In the genomic region with DNA sequence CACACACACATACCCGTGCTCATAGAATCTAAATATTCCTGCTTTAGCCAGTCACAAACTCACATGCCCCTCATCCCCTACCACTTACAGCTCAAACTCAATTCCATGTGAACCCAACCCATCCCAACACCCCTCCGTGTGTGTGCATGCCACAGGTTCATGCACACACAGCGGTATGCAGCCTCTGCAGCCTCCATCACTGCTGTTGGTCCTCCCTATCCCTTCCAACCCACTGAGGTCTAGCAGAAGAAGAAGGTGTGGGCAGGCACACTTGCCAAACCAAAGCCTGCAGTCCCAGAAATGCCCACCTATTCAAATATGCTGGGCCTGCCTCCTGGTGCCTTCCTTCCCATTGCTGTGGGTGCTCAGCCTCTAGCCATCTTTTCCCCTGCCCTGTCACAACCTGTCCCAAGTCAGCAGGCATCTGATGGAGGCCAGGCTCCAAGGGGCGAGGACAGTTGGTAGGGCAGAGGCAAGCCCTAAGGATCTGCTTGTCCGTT, we compare ENCODE assay signal across 8 cellular contexts. TPM values are rescaled to one million over a fixed set of nuclear protein-coding genes. Genes with fewer than 3 reads are reported as not detected.
A peak's percentile ranks its signal among the peaks of the same experiment; 100 is the strongest.
DNase-seq lines count a peak whose midpoint lies in the region; ATAC-seq and TF ChIP-seq lines count a peak whose summit lies in the region.

No MANE protein-coding gene starts in this region.

- 66 to 72% (median 67%) methylated on average over 4 to 5 of the region's 5 CpGs for WGBS in stomach, 5 donors

- H2AFZ ChIP-seq in PC-3 (ENCODE audit: low read length) = no peak overlapping the region

- no peaks in the 10 kb centered on the region for H3K27me3 Mint-ChIP-seq in activated CD4-positive, alpha-beta T cell treated with anti-CD3 and anti-CD28 coated beads, Interleukin-2, amount 10 ng/mL, durations not matched to agents 24 days and 14 days
- H3K27me3 Mint-ChIP-seq in glutamatergic neuron (ENCODE audit: unreplicated experiment) = peaks cover 5% of the 10 kb centered on the region

- peaks cover 54% of the 10 kb centered on the region for H3K79me2 ChIP-seq in PC-3 (ENCODE audit: low read length)

- BruUV-seq in PC-3 (replicated peaks; lab: Mats Ljungman, UMichigan) = no TSS peak

- peaks cover 81% of the 10 kb centered on the region for H3K4me1 Mint-ChIP-seq in activated CD4-positive, alpha-beta T cell treated with anti-CD3 and anti-CD28 coated beads, Interleukin-2, amount 10 ng/mL, durations not matched to agents 24 days and 14 days
- peaks cover 2% of the 10 kb centered on the region for H3K4me1 Mint-ChIP-seq in glutamatergic neuron (ENCODE audit: low read depth, unreplicated experiment)

- no peak overlapping the region for H3K4me3 ChIP-seq in PC-3 (ENCODE audit: low read length)
- H3K4me3 ChIP-seq in stomach = no peak overlapping the region

- H3K36me3 ChIP-seq in PC-3 (ENCODE audit: low read depth, low read length) (peaks cover 81% of the 10 kb centered on the region), stomach (peaks cover 22 to 44% (median 32%) of the 10 kb centered on the region in 4 donors)

- H3K9me3 Mint-ChIP-seq in activated CD4-positive, alpha-beta T cell treated with anti-CD3 and anti-CD28 coated beads, Interleukin-2, amount 10 ng/mL, durations not matched to agents 24 days and 14 days = no peaks in the 10 kb centered on the region
- H3K9me3 Mint-ChIP-seq in glutamatergic neuron (ENCODE audit: unreplicated experiment) = peaks cover 2% of the 10 kb centered on the region

- TF ChIP-seq CTCF in PC-3 (conservative IDR thresholded peaks at IDR 0.05; ENCODE audit: low read depth, low read length) (no peak), glutamatergic neuron (IDR thresholded peaks at IDR 0.05; ENCODE audit: partially characterized antibody, unreplicated experiment) (no peak), stomach (IDR thresholded peaks at IDR 0.05) (no peak)

- H3K27me3 ChIP-seq in PC-3 (ENCODE audit: low read length) (no peaks in the 10 kb centered on the region), stomach (no peaks in the 10 kb centered on the region)

- H3K27ac Mint-ChIP-seq in activated CD4-positive, alpha-beta T cell treated with anti-CD3 and anti-CD28 coated beads, Interleukin-2, amount 10 ng/mL, durations not matched to agents 24 days and 14 days = peak overlapping the region; percentile 91
- H3K27ac Mint-ChIP-seq in glutamatergic neuron (ENCODE audit: unreplicated experiment) = no peak overlapping the region

- POLR2A ChIA-PET in PC-3 (lab: Charles Lee; ENCODE audit: unreplicated experiment) = interaction anchor here (0.6 kb wide), 1 partner anchor 112 kb away, joined by 43 read pairs; no protein-coding TSS in a partner anchor

- ATAC-seq in PC-3 (no peak), GM18867 (IDR thresholded peaks at IDR 0.05; ENCODE audit: unreplicated experiment) (no peak), GM21515 (IDR thresholded peaks at IDR 0.05; ENCODE audit: unreplicated experiment) (no peak)

- no peaks in the 10 kb centered on the region for H4K20me1 ChIP-seq in PC-3 (ENCODE audit: low read length)

- H3K4me1 ChIP-seq in PC-3 (ENCODE audit: insufficient read depth, low read length) (peaks cover 60% of the 10 kb centered on the region), stomach (peaks cover 41 to 71% (median 62%) of the 10 kb centered on the region in 4 donors)

- no peak for DNase-seq in activated CD4-positive, alpha-beta T cell treated with anti-CD3 and anti-CD28 coated beads, Interleukin-2, amount 10 ng/mL, durations not matched to agents 24 days and 14 days
- no peak for DNase-seq in activated CD4-positive, alpha-beta T cell treated with anti-CD3 and anti-CD28 coated beads, Interleukin-2, amount 50 U/mL, for 4 hours
- DNase-seq in PC-3 = no peak
- peak; percentile 5 for DNase-seq in glutamatergic neuron
- DNase-seq in stomach = no peak
- no peak for DNase-seq in Kasumi-1 (lab: John Stamatoyannopoulos, UW)

- no peak for TF ChIP-seq POLR2A in stomach (IDR thresholded peaks at IDR 0.05)

- TF ChIP-seq EP300 in stomach (IDR thresholded peaks at IDR 0.05) = no peak

- H3K9me2 ChIP-seq in PC-3 (replicated peaks; ENCODE audit: low read length) = no peaks in the 10 kb centered on the region

- no peaks in the 10 kb centered on the region for H3K9me3 ChIP-seq in PC-3 (ENCODE audit: low read length)
- H3K9me3 ChIP-seq in stomach = no peaks in the 10 kb centered on the region

- H3F3A ChIP-seq in PC-3 (ENCODE audit: low read length, unreplicated experiment) = peaks cover 3% of the 10 kb centered on the region

- peak overlapping the region; percentile 45; the same call in 1 of the 2 replicates for H3K9ac ChIP-seq in PC-3 (ENCODE audit: low read length)

- peaks cover 69% of the 10 kb centered on the region for H3K36me3 Mint-ChIP-seq in activated CD4-positive, alpha-beta T cell treated with anti-CD3 and anti-CD28 coated beads, Interleukin-2, amount 10 ng/mL, durations not matched to agents 24 days and 14 days (ENCODE audit: low read depth)
- H3K36me3 Mint-ChIP-seq in glutamatergic neuron (ENCODE audit: unreplicated experiment) = peaks cover 8% of the 10 kb centered on the region

- peak overlapping the region; percentile 29 for H3K4me2 ChIP-seq in PC-3 (ENCODE audit: low read length)

- peak overlapping the region; percentile 79 for H3K4me3 Mint-ChIP-seq in activated CD4-positive, alpha-beta T cell treated with anti-CD3 and anti-CD28 coated beads, Interleukin-2, amount 10 ng/mL, durations not matched to agents 24 days and 14 days
- H3K4me3 Mint-ChIP-seq in glutamatergic neuron (ENCODE audit: unreplicated experiment) = no peak overlapping the region

- intact Hi-C loops in activated CD4-positive, alpha-beta T cell treated with anti-CD3 and anti-CD28 coated beads, Interleukin-2, amount 10 ng/mL, durations not matched to agents 24 days and 14 days (cut with micrococcal nuclease) = loop anchor here (1.0 to 10.0 kb wide), 3 partner anchors 8 to 432 kb away; a partner anchor contains a TSS
- intact Hi-C loops in PC-3 (cut with micrococcal nuclease) (no loop called here), stomach (cut with DNase I; ENCODE audit: low total_unique reads) (loop anchor here (10.0 kb wide), 1 partner anchor 132 kb away; no protein-coding TSS in a partner anchor)

- CTCF ChIA-PET in PC-3 (lab: Charles Lee) = interaction anchor here (0.8 kb wide), 1 partner anchor 141 kb away, joined by 4 read pairs; no protein-coding TSS in a partner anchor

- peak overlapping the region; percentile 74 for H3K27ac ChIP-seq in PC-3 (ENCODE audit: low read length)
- H3K27ac ChIP-seq in stomach = peak overlapping the region; percentile 78 to 91 (median 89)

RNA-seq across cellular contexts. Expression of a gene that starts 26.2 kb away (rescaled TPM):
- 135 and 144 TPM in 2 replicates for total RNA-seq in activated CD4-positive, alpha-beta T cell treated with anti-CD3 and anti-CD28 coated beads, Interleukin-2, amount 10 ng/mL, durations not matched to agents 24 days and 14 days
- total RNA-seq in PC-3 (2014; rRNA removed) (245 and 264 TPM in 2 replicates), glutamatergic neuron (ENCODE audit: unreplicated experiment) (25.0 TPM), stomach (10 to 100 TPM in 3 of 5 donors, 1 to 10 TPM in 2; 1.2 to 32.5 (median 28.1) TPM)
- polyA plus RNA-seq in stomach = 10 to 100 TPM in 1 of 3 donors, 1 to 10 TPM in 2; 4.3 to 39.8 (median 8.4) TPM
